ENCODE assay signal across 8 cellular contexts in genomic region chr11:45803981-45804805, GRCh38. TPM values are rescaled to one million over a fixed set of nuclear protein-coding genes. Genes with fewer than 3 reads are reported as not detected.
DNase-seq lines count a peak whose midpoint lies in the region; ATAC-seq and TF ChIP-seq lines count a peak whose summit lies in the region.

No MANE protein-coding gene starts in this region.

- H3K27ac ChIP-seq in left ventricle myocardium inferior (replicated peaks) = peak overlapping the region; percentile 94

- no peaks in the 10 kb centered on the region for H3K27me3 ChIP-seq in left ventricle myocardium inferior (ENCODE audit: low read depth)

- DNase-seq in AG08396 (ENCODE audit: low spot score) (peak; percentile 71), T follicular helper cell (ENCODE audit: low read depth) (peak; percentile 54), amniotic epithelial cell (ENCODE audit: low read depth) (peak; percentile 60), left ventricle myocardium inferior (peak; percentile 88), posterior vena cava (ENCODE audit: low spot score) (peak; percentile 95), ureter (ENCODE audit: low spot score) (peak; percentile 88)
- DNase-seq in Jurkat, Clone E6-1 (ENCODE audit: low read depth, low spot score) = no peak

- H3K4me3 ChIP-seq in Jurkat, Clone E6-1 (ENCODE audit: low read length) = peak overlapping the region; percentile 68
- H3K4me3 ChIP-seq in left ventricle myocardium inferior = peak overlapping the region; percentile 88

- ATAC-seq in GM19351 (IDR thresholded peaks at IDR 0.05; ENCODE audit: unreplicated experiment) = peak; percentile 16

- no peaks in the 10 kb centered on the region for H3K9me3 ChIP-seq in left ventricle myocardium inferior (replicated peaks)

- H3K36me3 ChIP-seq in left ventricle myocardium inferior = peaks cover 16% of the 10 kb centered on the region

- intact Hi-C loops in left ventricle myocardium inferior (cut with micrococcal nuclease) (no loop called here), posterior vena cava (cut with DNase I) (no loop called here)

- no peak for TF ChIP-seq CTCF in left ventricle myocardium inferior (IDR thresholded peaks at IDR 0.05; ENCODE audit: borderline replicate concordance)

- H3K4me1 ChIP-seq in left ventricle myocardium inferior = peaks cover 54% of the 10 kb centered on the region

RNA-seq across cellular contexts. Expression of gene SLC35C1, which starts 0.8 kb away (rescaled TPM):
- 11.4 TPM for polyA plus RNA-seq in Jurkat, Clone E6-1 (2012; ENCODE audit: insufficient read depth, insufficient read length)
- 5.7 TPM for total RNA-seq in left ventricle myocardium inferior
- total RNA-seq in posterior vena cava = 10 to 100 TPM; 13.4 to 13.6 TPM
- 30.4 TPM for total RNA-seq in ureter

RNA-seq across cellular contexts. Expression of gene CRY2, which starts 43.1 kb away (rescaled TPM):
- polyA plus RNA-seq in Jurkat, Clone E6-1 (2012; ENCODE audit: insufficient read depth, insufficient read length) = 8.6 TPM
- 62.2 TPM for total RNA-seq in left ventricle myocardium inferior
- total RNA-seq in posterior vena cava = 10 to 100 TPM; 32.2 to 49.5 TPM
- total RNA-seq in ureter = 49.9 TPM
